In genomic region chr1:226541631-226542622, GRCh38 we compare ENCODE assay signal across 1 cellular context.
TF ChIP-seq lines count a peak whose summit lies in the region.

No MANE protein-coding gene starts in this region.

TF ChIP-seq in K562, 482 proteins besides CTCF, POLR2A, EP300 and RAD21 (continued from another document):
- TF ChIP-seq, protein P1, sequence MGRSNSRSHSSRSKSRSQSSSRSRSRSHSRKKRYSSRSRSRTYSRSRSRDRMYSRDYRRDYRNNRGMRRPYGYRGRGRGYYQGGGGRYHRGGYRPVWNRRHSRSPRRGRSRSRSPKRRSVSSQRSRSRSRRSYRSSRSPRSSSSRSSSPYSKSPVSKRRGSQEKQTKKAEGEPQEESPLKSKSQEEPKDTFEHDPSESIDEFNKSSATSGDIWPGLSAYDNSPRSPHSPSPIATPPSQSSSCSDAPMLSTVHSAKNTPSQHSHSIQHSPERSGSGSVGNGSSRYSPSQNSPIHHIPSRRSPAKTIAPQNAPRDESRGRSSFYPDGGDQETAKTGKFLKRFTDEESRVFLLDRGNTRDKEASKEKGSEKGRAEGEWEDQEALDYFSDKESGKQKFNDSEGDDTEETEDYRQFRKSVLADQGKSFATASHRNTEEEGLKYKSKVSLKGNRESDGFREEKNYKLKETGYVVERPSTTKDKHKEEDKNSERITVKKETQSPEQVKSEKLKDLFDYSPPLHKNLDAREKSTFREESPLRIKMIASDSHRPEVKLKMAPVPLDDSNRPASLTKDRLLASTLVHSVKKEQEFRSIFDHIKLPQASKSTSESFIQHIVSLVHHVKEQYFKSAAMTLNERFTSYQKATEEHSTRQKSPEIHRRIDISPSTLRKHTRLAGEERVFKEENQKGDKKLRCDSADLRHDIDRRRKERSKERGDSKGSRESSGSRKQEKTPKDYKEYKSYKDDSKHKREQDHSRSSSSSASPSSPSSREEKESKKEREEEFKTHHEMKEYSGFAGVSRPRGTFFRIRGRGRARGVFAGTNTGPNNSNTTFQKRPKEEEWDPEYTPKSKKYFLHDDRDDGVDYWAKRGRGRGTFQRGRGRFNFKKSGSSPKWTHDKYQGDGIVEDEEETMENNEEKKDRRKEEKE (IDR thresholded peaks at IDR 0.05; ENCODE audit: borderline replicate concordance in 1 of 2, control insufficient read depth in 1 of 2, low read depth in 2 of 2, low read length in 1 of 2) = no peak
- TF ChIP-seq HMGN3 (IDR thresholded peaks at IDR 0.05; ENCODE audit: borderline replicate concordance, extremely low read depth, insufficient read length, low read depth, low read length) = no peak
- TF ChIP-seq ESRRB (CRISPR knock-in tag; IDR thresholded peaks at IDR 0.05; ENCODE audit: borderline replicate concordance) = no peak
- TF ChIP-seq MYNN (IDR thresholded peaks at IDR 0.05) = no peak
- TF ChIP-seq MYNN (CRISPR knock-in tag; IDR thresholded peaks at IDR 0.05) = no peak
- TF ChIP-seq PTRF (tag; IDR thresholded peaks at IDR 0.05) = no peak
- no peak for TF ChIP-seq ATF3 (IDR thresholded peaks at IDR 0.05)
- TF ChIP-seq ATF3 (CRISPR knock-in tag; conservative IDR thresholded peaks at IDR 0.05) = no peak
- TF ChIP-seq POLR2AphosphoS2 (IDR thresholded peaks at IDR 0.05; ENCODE audit: low read length) = no peak
- TF ChIP-seq NFIX (CRISPR knock-in tag; IDR thresholded peaks at IDR 0.05; ENCODE audit: low read depth) = peak; percentile 51
- no peak for TF ChIP-seq SFPQ (IDR thresholded peaks at IDR 0.05; ENCODE audit: low read depth, low read length)
- no peak for TF ChIP-seq CHD1 (IDR thresholded peaks at IDR 0.05; ENCODE audit: low read length)
- TF ChIP-seq ZEB2 (IDR thresholded peaks at IDR 0.05) = no peak
- TF ChIP-seq GABPB2 (CRISPR knock-in tag; conservative IDR thresholded peaks at IDR 0.05) = no peak
TF ChIP-seq in K562: peak in this region for 3.
